ENCODE assay signal across 9 cellular contexts in the genomic region with DNA sequence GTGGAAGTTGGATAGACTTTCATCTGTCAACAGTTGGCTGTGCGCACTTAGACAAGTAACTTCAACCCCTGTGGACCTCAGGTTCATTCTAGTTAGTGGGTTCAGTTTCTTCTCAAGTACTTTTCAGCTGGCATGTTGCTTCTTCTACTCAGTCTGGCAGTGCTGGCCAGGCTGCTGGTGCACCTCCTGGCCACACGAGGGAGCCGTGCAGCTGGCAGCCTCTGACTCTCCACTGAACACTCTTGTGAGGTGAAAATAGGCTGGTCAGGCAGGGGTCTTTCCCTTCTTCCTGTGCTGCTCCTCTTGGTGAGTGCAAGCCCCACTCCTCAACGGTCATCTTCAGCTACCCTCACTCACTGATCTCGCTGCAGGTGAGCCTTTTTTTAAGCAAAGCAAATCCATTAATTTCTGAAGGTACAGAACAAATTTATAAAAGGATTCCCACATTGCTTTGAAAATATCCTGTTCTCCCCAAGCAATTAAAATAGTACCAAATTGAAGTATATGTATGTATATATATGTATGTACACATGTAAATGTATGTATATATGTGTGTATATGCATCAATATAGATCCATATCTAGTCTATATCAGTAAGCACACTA. TPM values are rescaled to one million over a fixed set of nuclear protein-coding genes. Genes with fewer than 3 reads are reported as not detected.
DNase-seq lines count a peak whose midpoint lies in the region; ATAC-seq and TF ChIP-seq lines count a peak whose summit lies in the region.
"Had no signal": no experiment of that assay in that cellular context is flagged by ENCODE, and none has a peak within 500 bp of the region (broad histone marks: within the 10 kb centered on the region; RNA-seq: fewer than 3 reads in every experiment).

No MANE protein-coding gene starts in this region.

- CTCF ChIA-PET in PC-9 (lab: Charles Lee), result interaction anchor here (0.6 to 2.7 kb wide), 2 partner anchors 62 to 131 kb away, joined by 3 to 32 read pairs; no protein-coding TSS in a partner anchor

- POLR2A ChIA-PET in PC-9 (lab: Charles Lee; ENCODE audit: unreplicated experiment), result interaction anchor here (0.8 kb wide), 1 partner anchor 121 kb away, joined by 5 read pairs; no protein-coding TSS in a partner anchor

- BruUV-seq in PC-9 (replicated peaks; lab: Mats Ljungman, UMichigan), result no TSS peak

- peak; percentile 90 for TF ChIP-seq CTCF in PC-9 (conservative IDR thresholded peaks at IDR 0.05)
- peak; percentile 87 for TF ChIP-seq CTCF in foreskin fibroblast (IDR thresholded peaks at IDR 0.05; ENCODE audit: low read depth, low read length)

- H3K79me2 ChIP-seq in PC-9 (ENCODE audit: low read depth), result peaks cover 6% of the 10 kb centered on the region

- H3K27me3 Mint-ChIP-seq in activated T-helper 17 cell treated with anti-CD3 and anti-CD28 coated beads, Interleukin-2, amount 50 U/mL, for 72 hours, result no peaks in the 10 kb centered on the region

- H3K36me3 Mint-ChIP-seq in activated T-helper 17 cell treated with anti-CD3 and anti-CD28 coated beads, Interleukin-2, amount 50 U/mL, for 72 hours (ENCODE audit: low read depth), result peaks cover 19% of the 10 kb centered on the region
- H3K36me3 Mint-ChIP-seq: IgD-negative memory B cell had no signal

- H3K4me1 ChIP-seq in PC-9 (replicated peaks; ENCODE audit: insufficient read depth) (no peaks in the 10 kb centered on the region), aorta (ENCODE audit: control insufficient read depth in 1 of 2, insufficient read depth in 2 of 2, low read length in 2 of 2) (no peaks in the 10 kb centered on the region)

- no peak overlapping the region for H3K27ac Mint-ChIP-seq in activated T-helper 17 cell treated with anti-CD3 and anti-CD28 coated beads, Interleukin-2, amount 50 U/mL, for 72 hours

- H3F3A ChIP-seq in PC-9 (ENCODE audit: insufficient read depth, low read depth), result peaks cover 6% of the 10 kb centered on the region; the same call in 1 of the 2 replicates

- H3K4me1 Mint-ChIP-seq in activated T-helper 17 cell treated with anti-CD3 and anti-CD28 coated beads, Interleukin-2, amount 50 U/mL, for 72 hours, result no peaks in the 10 kb centered on the region

- H3K9me3 Mint-ChIP-seq in activated T-helper 17 cell treated with anti-CD3 and anti-CD28 coated beads, Interleukin-2, amount 50 U/mL, for 72 hours, result no peaks in the 10 kb centered on the region
- H3K9me3 Mint-ChIP-seq: IgD-negative memory B cell had no signal

- H3K9me2 ChIP-seq in PC-9 (ENCODE audit: insufficient read depth), result no peaks in the 10 kb centered on the region

- H3K4me3 ChIP-seq in PC-9, result no peak overlapping the region
- no peak overlapping the region for H3K4me3 ChIP-seq in foreskin fibroblast (ENCODE audit: low read depth in 1 of 2, low read length in 2 of 2)
- no peak overlapping the region for H3K4me3 ChIP-seq in aorta (ENCODE audit: low read length in 2 of 2)

- H2AFZ ChIP-seq in PC-9, result no peak overlapping the region

- DNase-seq in Ammon's horn (ENCODE audit: low spot score), result peak; percentile 59
- DNase-seq in PC-9, result peak; percentile 46 to 55
- DNase-seq in foreskin fibroblast, result peak; percentile 16 to 62
- DNase-seq in pons (ENCODE audit: low spot score), result peak; percentile 19
- peak; percentile 55 to 81 for DNase-seq in aorta

- H3K27ac ChIP-seq in PC-9, result no peak overlapping the region
- no peak overlapping the region for H3K27ac ChIP-seq in aorta (ENCODE audit: low read depth in 1 of 2, low read length in 2 of 2)

- WGBS in aorta, 2 donors, result 13 to 23% methylated on average over 5 of the region's 5 CpGs

- H4K20me1 ChIP-seq in PC-9 (ENCODE audit: insufficient read depth), result peaks cover 15% of the 10 kb centered on the region

- H3K36me3 ChIP-seq in PC-9 (ENCODE audit: low read depth) (peaks cover 24% of the 10 kb centered on the region), aorta (ENCODE audit: control insufficient read depth in 1 of 2, insufficient read depth in 2 of 2, low read length in 1 of 2) (peaks cover 3% of the 10 kb centered on the region in 2 donors)

- no peak overlapping the region for H3K4me2 ChIP-seq in PC-9

- ATAC-seq in GM18861 (IDR thresholded peaks at IDR 0.05; ENCODE audit: unreplicated experiment) (peak; percentile 95), HG03280 (IDR thresholded peaks at IDR 0.05; ENCODE audit: unreplicated experiment) (peak; percentile 81), aorta (ENCODE audit: low FRiP score) (peak; percentile 75)
- peak; percentile 83 for ATAC-seq in activated T-helper 17 cell treated with anti-CD3 and anti-CD28 coated beads, Interleukin-2, amount 50 U/mL, for 72 hours (replicated peaks)

- no peak overlapping the region for H3K4me3 Mint-ChIP-seq in activated T-helper 17 cell treated with anti-CD3 and anti-CD28 coated beads, Interleukin-2, amount 50 U/mL, for 72 hours
- H3K4me3 Mint-ChIP-seq: IgD-negative memory B cell had no signal

- H3K9me3 ChIP-seq in PC-9 (ENCODE audit: insufficient read depth, low read depth) (no peaks in the 10 kb centered on the region), aorta (ENCODE audit: control insufficient read depth, low read length) (no peaks in the 10 kb centered on the region)

- H3K27me3 ChIP-seq in PC-9 (ENCODE audit: insufficient read depth, low read depth), result no peaks in the 10 kb centered on the region
- no peaks in the 10 kb centered on the region for H3K27me3 ChIP-seq in aorta (ENCODE audit: control insufficient read depth in 1 of 2, insufficient read depth in 2 of 2, low read length in 1 of 2)

- intact Hi-C loops in PC-9 (cut with micrococcal nuclease; ENCODE audit: unreplicated experiment) (loop anchor here (1.0 to 10.0 kb wide), 5 partner anchors 62 to 403 kb away; no protein-coding TSS in a partner anchor), aorta (cut with DNase I) (loop anchor here (5.0 kb wide), 2 partner anchors 62 to 158 kb away; no protein-coding TSS in a partner anchor)

RNA-seq across cellular contexts. Expression of gene LONRF3, which starts 30.6 kb away (rescaled TPM):
- total RNA-seq in PC-9 (2021) (6.3 and 8.7 TPM in 2 replicates), aorta (1 to 10 TPM; 4.7 to 8.4 TPM)
- 1 to 10 TPM; 3.7 to 7.6 TPM for total RNA-seq in activated T-helper 17 cell treated with anti-CD3 and anti-CD28 coated beads, Interleukin-2, amount 50 U/mL, for 72 hours
- 1 to 10 TPM; 2.8 to 3.7 TPM for polyA plus RNA-seq in aorta
- polyA plus RNA-seq: IgD-negative memory B cell had no signal
